28 cellular contexts compared by ENCODE assay signal in the genomic region with DNA sequence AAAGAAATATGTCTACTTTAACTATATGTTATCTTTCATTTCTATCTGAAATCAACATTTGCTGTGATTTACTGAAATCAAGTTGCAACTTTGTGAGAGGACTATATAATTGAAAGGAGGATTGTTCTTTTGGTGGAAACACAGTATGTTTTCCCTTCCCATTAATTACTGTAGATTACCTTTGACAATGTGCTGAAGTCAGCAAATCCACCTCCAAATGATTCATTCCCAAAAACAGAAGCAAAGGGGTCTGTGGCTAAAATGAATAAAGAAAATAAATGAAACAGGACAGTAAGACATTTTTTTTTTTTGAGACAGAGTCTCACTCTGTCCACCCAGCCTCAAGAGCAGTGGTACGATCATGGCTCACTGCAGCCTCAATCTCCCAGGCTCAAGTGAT. TPM values are rescaled to one million over a fixed set of nuclear protein-coding genes. Genes with fewer than 3 reads are reported as not detected.
"Had no signal": no experiment of that assay in that cellular context is flagged by ENCODE, and none has a peak within 500 bp of the region (broad histone marks: within the 10 kb centered on the region; RNA-seq: fewer than 3 reads in every experiment).

No MANE protein-coding gene starts in this region.

- H3K36me3 ChIP-seq: neural progenitor cell, ovary, uterus had no signal

- H3K9me3 ChIP-seq: ovary, psoas muscle, spleen, suprapubic skin, testis, tibial artery, transverse colon, upper lobe of right lung, uterus had no signal

- H3K27me3 ChIP-seq: neural progenitor cell, ovary, spleen, suprapubic skin, testis, tibial artery, transverse colon, upper lobe of right lung, uterus had no signal

- H3K9ac ChIP-seq: neural progenitor cell, parathyroid adenoma had no signal

- H3K4me2 ChIP-seq: neural progenitor cell, smooth muscle cell had no signal

- ATAC-seq: naive thymus-derived CD8-positive, alpha-beta T cell; natural killer cell treated with Interleukin-12 subunit alpha and Interleukin-12 subunit beta and Interleukin-15 and Interleukin-18, amount 100 ng/mL, for 72 hours; psoas muscle; right cardiac atrium; sciatic nerve; stimulated activated memory B cell treated with anti-CD40 and anti-IgM and Interleukin-4, amounts not matched to agents 10 μg/mL and 1 μg/mL and 100 μg/mL, for 72 hours; stimulated activated naive CD8-positive, alpha-beta T cell treated with anti-CD3 and anti-CD28 coated beads, Interleukin-15, amount 100 ng/mL, for 72 hours; stimulated activated naive CD8-positive, alpha-beta T cell treated with anti-CD3 and anti-CD28 coated beads, Interleukin-15, Interleukin-2, amounts not matched to agents 100 U/mL and 50 U/mL, for 24 hours; upper lobe of right lung had no signal

- DNase-seq: naive thymus-derived CD8-positive, alpha-beta T cell; occipital lobe; ovary; psoas muscle; right cardiac atrium; spleen; stimulated activated CD4-positive, alpha-beta T cell treated with anti-CD3 and anti-CD28 coated beads, Interleukin-12 subunit alpha, Interleukin-12 subunit beta, amount 100 ng/mL, for 4 hours; stimulated activated CD4-positive, alpha-beta T cell treated with anti-CD3 and anti-CD28 coated beads, Interleukin-1b, Interleukin-23, amount 100 ng/mL, for 48 hours; stimulated activated CD4-positive, alpha-beta T cell treated with anti-CD3 and anti-CD28 coated beads, Interleukin-4, amount 100 ng/mL, for 1 hour; stimulated activated CD4-positive, alpha-beta T cell treated with anti-CD3 and anti-CD28 coated beads, Interleukin-4, amount 100 ng/mL, for 4 hours; stimulated activated CD8-positive, alpha-beta memory T cell treated with anti-CD3 and anti-CD28 coated beads, Interleukin-4, amount 100 ng/mL, for 48 hours; stimulated activated naive CD4-positive, alpha-beta T cell; stimulated activated naive CD8-positive, alpha-beta T cell treated with anti-CD3 and anti-CD28 coated beads, Interleukin-15, amount 100 ng/mL, for 72 hours; stimulated activated naive CD8-positive, alpha-beta T cell treated with anti-CD3 and anti-CD28 coated beads, Interleukin-15, Interleukin-2, amounts not matched to agents 100 U/mL and 50 U/mL, for 24 hours; substantia nigra; testis; tibial artery; transverse colon; upper lobe of right lung; uterus had no signal

- H2AFZ ChIP-seq: neural progenitor cell, parathyroid adenoma had no signal

- H3K79me2 ChIP-seq: parathyroid adenoma had no signal

- H3K27ac ChIP-seq: neural progenitor cell, ovary, parathyroid adenoma, psoas muscle, skin epidermis, spleen, suprapubic skin, testis, tibial artery, transverse colon, upper lobe of right lung, uterus had no signal

- H3K4me3 ChIP-seq: neural progenitor cell, ovary, psoas muscle, skin epidermis, smooth muscle cell, spleen, suprapubic skin, testis, tibial artery, transverse colon, upper lobe of right lung, uterus had no signal

- H3K4me1 ChIP-seq: neural progenitor cell, parathyroid adenoma, psoas muscle, spleen, suprapubic skin, testis, tibial artery, transverse colon, upper lobe of right lung, uterus had no signal

RNA-seq across cellular contexts. Expression of a gene that starts 35.4 kb away (rescaled TPM):
- total RNA-seq: naive thymus-derived CD8-positive, alpha-beta T cell had no signal
